Comparison of ENCODE assay signal across 17 cellular contexts in the genomic region with DNA sequence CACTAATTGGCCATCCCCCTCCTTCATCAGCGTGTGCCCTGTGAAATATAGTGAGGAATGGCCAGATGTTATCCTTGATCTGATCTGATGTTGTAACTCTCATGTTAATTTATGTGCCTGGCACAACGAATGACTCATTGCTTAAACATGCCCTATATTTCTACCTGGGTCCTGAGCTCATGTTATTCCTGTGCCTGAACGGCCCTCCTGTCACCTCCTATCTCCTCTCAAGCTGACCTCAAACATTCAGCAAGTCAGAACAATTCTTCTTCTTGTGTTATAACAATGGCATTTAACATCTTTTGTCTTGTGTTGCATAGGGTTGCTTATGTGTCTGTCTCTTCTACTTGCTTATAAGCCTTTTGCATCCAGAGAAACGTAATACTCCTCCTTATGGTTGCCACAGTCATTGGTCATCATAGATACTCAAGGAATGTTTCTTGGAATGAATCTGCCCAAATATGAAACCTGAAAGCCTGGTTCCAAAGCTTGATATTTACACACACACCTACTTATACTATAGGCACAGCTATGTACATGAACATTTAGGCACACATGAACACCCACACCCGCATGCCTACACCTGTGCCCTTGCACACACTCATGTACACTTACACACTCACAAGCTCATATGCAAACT.
A peak's percentile ranks its signal among the peaks of the same experiment; 100 is the strongest.
DNase-seq lines count a peak whose midpoint lies in the region; ATAC-seq, FAIRE-seq and TF ChIP-seq lines count a peak whose summit lies in the region.
"Had no signal": no experiment of that assay in that cellular context is flagged by ENCODE, and none has a peak within 500 bp of the region (broad histone marks: within the 10 kb centered on the region; RNA-seq: fewer than 3 reads in every experiment).

No MANE protein-coding gene starts in this region.

- DNase-seq in DMS 273 treated with DMSO at 0.1 percent for 48 hours (lab: John Stamatoyannopoulos, UW) = peak; percentile 29
- DNase-seq in LoVo (ENCODE audit: low spot score) = peak; percentile 74
- no peak for DNase-seq in endothelial cell of umbilical vein (ENCODE audit: low read depth, low spot score)
- DNase-seq in nephron progenitor cell = no peak
- no peak for DNase-seq in testis
- DNase-seq in activated naive CD4-positive, alpha-beta T cell treated with anti-CD3 and anti-CD28 coated beads, Interleukin-2, amount 50 U/mL, for 72 hours (ENCODE audit: low spot score in 2 of 2) = no peak
- no peak for DNase-seq in A673 (ENCODE audit: low spot score)
- DNase-seq: activated naive CD4-positive, alpha-beta T cell treated with Interleukin-2 at 50 U/mL for 16 hours; AML-193; body of pancreas; naive B cell; NCI-H1092 treated with DMSO at 0.1 percent for 48 hours; NCI-H82; psoas muscle; stimulated activated naive CD8-positive, alpha-beta T cell treated with anti-CD3 and anti-CD28 coated beads, Interleukin-15, amount 100 ng/mL, for 72 hours had no signal

- ATAC-seq in activated naive CD4-positive, alpha-beta T cell treated with anti-CD3 and anti-CD28 coated beads, Interleukin-2, amount 50 U/mL, for 72 hours = no peak
- no peak for ATAC-seq in GM18870 (IDR thresholded peaks at IDR 0.05; ENCODE audit: unreplicated experiment)
- ATAC-seq: body of pancreas; psoas muscle; stimulated activated naive CD8-positive, alpha-beta T cell treated with anti-CD3 and anti-CD28 coated beads, Interleukin-15, amount 100 ng/mL, for 72 hours had no signal

- CTCF ChIA-PET in endothelial cell of umbilical vein (lab: Charles Lee) = interaction anchor here (1.4 kb wide), 1 partner anchor 15 kb away, joined by 4 read pairs; no protein-coding TSS in a partner anchor
- CTCF ChIA-PET in A673 (lab: Charles Lee) = no interaction called here

- H3K4me3 ChIP-seq in endothelial cell of umbilical vein (replicated peaks in 1 of 3; ENCODE audit: insufficient read depth in 1 of 3, low read depth in 1 of 3, low read length in 3 of 3) (no peak overlapping the region), testis (no peak overlapping the region), A673 (ENCODE audit: low read depth, low read length, poor library complexity, severe bottlenecking) (no peak overlapping the region)
- H3K4me3 ChIP-seq: body of pancreas, psoas muscle, vagina had no signal

- peaks cover 3 to 11% of the 10 kb centered on the region in 2 experiments for H3K27me3 ChIP-seq in endothelial cell of umbilical vein (ENCODE audit: control insufficient read depth in 2 of 2, insufficient read depth in 2 of 2, low read length in 2 of 2)
- H3K27me3 ChIP-seq in testis = no peaks in the 10 kb centered on the region
- H3K27me3 ChIP-seq in A673 (replicated peaks; ENCODE audit: insufficient read depth, low read depth, low read length, poor library complexity) = no peaks in the 10 kb centered on the region
- H3K27me3 ChIP-seq: body of pancreas, vagina had no signal

- FAIRE-seq in endothelial cell of umbilical vein (lab: Jason Lieb, UNC) = no peak

- no peaks in the 10 kb centered on the region for H4K20me1 ChIP-seq in endothelial cell of umbilical vein (replicated peaks; ENCODE audit: control insufficient read depth, extremely low read depth, insufficient read depth, low read length)

- H3K9me3 Mint-ChIP-seq in nephron progenitor cell = peaks cover 3% of the 10 kb centered on the region
- no peaks in the 10 kb centered on the region for H3K9me3 Mint-ChIP-seq in activated naive CD4-positive, alpha-beta T cell treated with anti-CD3 and anti-CD28 coated beads, Interleukin-2, amount 50 U/mL, for 72 hours
- H3K9me3 Mint-ChIP-seq: naive B cell; stimulated activated naive CD8-positive, alpha-beta T cell treated with anti-CD3 and anti-CD28 coated beads, Interleukin-15, amount 100 ng/mL, for 72 hours had no signal

- peaks cover 23% of the 10 kb centered on the region for H3K4me1 Mint-ChIP-seq in nephron progenitor cell
- H3K4me1 Mint-ChIP-seq: naive B cell had no signal

- no peak for TF ChIP-seq CTCF in endothelial cell of umbilical vein (IDR thresholded peaks at IDR 0.05; ENCODE audit: extremely low read depth in 1 of 2, insufficient read depth in 1 of 2, low read depth in 1 of 2, low read length in 2 of 2)
- no peak for TF ChIP-seq CTCF in nephron progenitor cell (IDR thresholded peaks at IDR 0.05)
- TF ChIP-seq CTCF in testis (IDR thresholded peaks at IDR 0.05) = no peak
- TF ChIP-seq CTCF in A673 (conservative IDR thresholded peaks at IDR 0.05; ENCODE audit: low read depth, low read length) = no peak

- 65 to 74% methylated on average over 5 of the region's 5 CpGs for WGBS in testis, 2 donors

- POLR2A ChIA-PET in endothelial cell of umbilical vein (lab: Charles Lee) = interaction anchor here (0.5 kb wide), 1 partner anchor 14 kb away, joined by 3 read pairs; no protein-coding TSS in a partner anchor
- POLR2A ChIA-PET in A673 (lab: Charles Lee; ENCODE audit: low non-redundant PET) = no interaction called here

- H3K36me3 ChIP-seq in endothelial cell of umbilical vein (ENCODE audit: control insufficient read depth in 2 of 2, extremely low read depth in 1 of 2, insufficient read depth in 2 of 2, low read length in 2 of 2) (no peaks in the 10 kb centered on the region), testis (ENCODE audit: low read depth, missing control alignments) (no peaks in the 10 kb centered on the region), A673 (ENCODE audit: insufficient read depth, low read length, poor library complexity, severe bottlenecking) (no peaks in the 10 kb centered on the region)
- H3K36me3 ChIP-seq: vagina had no signal

- no peaks in the 10 kb centered on the region for H3K36me3 Mint-ChIP-seq in nephron progenitor cell (ENCODE audit: low read depth)
- H3K36me3 Mint-ChIP-seq in activated naive CD4-positive, alpha-beta T cell treated with anti-CD3 and anti-CD28 coated beads, Interleukin-2, amount 50 U/mL, for 72 hours = no peaks in the 10 kb centered on the region
- H3K36me3 Mint-ChIP-seq: naive B cell had no signal

- no peaks in the 10 kb centered on the region for H3K4me1 ChIP-seq in endothelial cell of umbilical vein (ENCODE audit: control insufficient read depth, extremely low read depth, insufficient read depth, low read length)
- no peaks in the 10 kb centered on the region for H3K4me1 ChIP-seq in testis
- no peaks in the 10 kb centered on the region for H3K4me1 ChIP-seq in A673 (ENCODE audit: insufficient read depth, low read length, poor library complexity, severe bottlenecking)
- H3K4me1 ChIP-seq: body of pancreas, psoas muscle, vagina had no signal

- H2AFZ ChIP-seq in endothelial cell of umbilical vein (ENCODE audit: low read depth, low read length) = no peak overlapping the region

- H3K9ac ChIP-seq in endothelial cell of umbilical vein (replicated peaks; ENCODE audit: extremely low read depth, insufficient read depth, low read length) = no peak overlapping the region

- BruUV-seq in endothelial cell of umbilical vein (replicated peaks; lab: Mats Ljungman, UMichigan) (no TSS peak), A673 (replicated peaks; lab: Mats Ljungman, UMichigan) (no TSS peak)

- H3K79me2 ChIP-seq in endothelial cell of umbilical vein (ENCODE audit: control insufficient read depth, insufficient read depth, low read length) = no peaks in the 10 kb centered on the region

- H3K4me3 Mint-ChIP-seq in nephron progenitor cell = no peak overlapping the region
- H3K4me3 Mint-ChIP-seq: naive B cell; stimulated activated naive CD8-positive, alpha-beta T cell treated with anti-CD3 and anti-CD28 coated beads, Interleukin-15, amount 100 ng/mL, for 72 hours had no signal

- H3K9me3 ChIP-seq in endothelial cell of umbilical vein (replicated peaks; ENCODE audit: control insufficient read depth, insufficient read depth, low read length) = no peaks in the 10 kb centered on the region
- no peaks in the 10 kb centered on the region for H3K9me3 ChIP-seq in testis
- no peaks in the 10 kb centered on the region for H3K9me3 ChIP-seq in A673 (ENCODE audit: low read depth, low read length, poor library complexity, severe bottlenecking)
- H3K9me3 ChIP-seq: body of pancreas, psoas muscle, vagina had no signal

- peaks cover 3% of the 10 kb centered on the region for H3K27me3 Mint-ChIP-seq in nephron progenitor cell (ENCODE audit: low read depth, poor library complexity)

- TF ChIP-seq POLR2A in endothelial cell of umbilical vein (IDR thresholded peaks at IDR 0.05; ENCODE audit: low read depth, low read length) (no peak), testis (IDR thresholded peaks at IDR 0.05) (no peak)

- H3K4me2 ChIP-seq in endothelial cell of umbilical vein (ENCODE audit: insufficient read depth, low read length) = no peak overlapping the region

- dilution Hi-C loops in endothelial cell of umbilical vein (cut with MboI; ENCODE audit: extremely low pct_ligation_motif_present, low sequenced_read_pairs) = no loop called here

- H3K9me1 ChIP-seq in endothelial cell of umbilical vein (replicated peaks; ENCODE audit: control insufficient read depth, extremely low read depth, insufficient read depth, low read length) = no peaks in the 10 kb centered on the region

- intact Hi-C loops in endothelial cell of umbilical vein (cut with micrococcal nuclease) = no loop called here
- intact Hi-C loops in testis (cut with DNase I; ENCODE audit: low total_unique reads) = no loop called here
- intact Hi-C loops in A673 (cut with micrococcal nuclease; ENCODE audit: unreplicated experiment) = loop anchor here (5.0 kb wide), 1 partner anchor 322 kb away; no protein-coding TSS in a partner anchor

- H3K27ac Mint-ChIP-seq in nephron progenitor cell = peak overlapping the region; percentile 0
- no peak overlapping the region for H3K27ac Mint-ChIP-seq in activated naive CD4-positive, alpha-beta T cell treated with anti-CD3 and anti-CD28 coated beads, Interleukin-2, amount 50 U/mL, for 72 hours
- H3K27ac Mint-ChIP-seq: naive B cell; stimulated activated naive CD8-positive, alpha-beta T cell treated with anti-CD3 and anti-CD28 coated beads, Interleukin-15, amount 100 ng/mL, for 72 hours had no signal

- no peak overlapping the region for H3K27ac ChIP-seq in endothelial cell of umbilical vein (ENCODE audit: insufficient read depth, low read depth, low read length)
- H3K27ac ChIP-seq in testis = no peak overlapping the region
- H3K27ac ChIP-seq in A673 (ENCODE audit: low read depth, low read length, poor library complexity, severe bottlenecking) = no peak overlapping the region
- H3K27ac ChIP-seq: body of pancreas, psoas muscle, vagina had no signal

TF ChIP-seq in endothelial cell of umbilical vein, 7 proteins besides CTCF, POLR2A, EP300 and RAD21:
- peak; percentile 18 for TF ChIP-seq GATA2 (IDR thresholded peaks at IDR 0.05; ENCODE audit: insufficient read depth, insufficient read length, low read depth, low read length)
- TF ChIP-seq POLR2AphosphoS5 (IDR thresholded peaks at IDR 0.05; ENCODE audit: insufficient read depth, low read depth, low read length) = no peak
- TF ChIP-seq, protein P1, sequence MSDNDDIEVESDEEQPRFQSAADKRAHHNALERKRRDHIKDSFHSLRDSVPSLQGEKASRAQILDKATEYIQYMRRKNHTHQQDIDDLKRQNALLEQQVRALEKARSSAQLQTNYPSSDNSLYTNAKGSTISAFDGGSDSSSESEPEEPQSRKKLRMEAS (IDR thresholded peaks at IDR 0.05; ENCODE audit: insufficient read depth, insufficient read length) = no peak
- no peak for TF ChIP-seq FOS (IDR thresholded peaks at IDR 0.05; ENCODE audit: borderline replicate concordance, insufficient read depth, low read length)

Comparison
In these comparisons a context has a peak if more than half of its experiments do, and no peak if none do; other contexts are left out.
1. DNase-seq: peak in DMS 273 treated with DMSO at 0.1 percent for 48 hours (single experiment) and LoVo (single experiment); none in endothelial cell of umbilical vein (single experiment), nephron progenitor cell (single experiment), testis (single experiment), activated naive CD4-positive, alpha-beta T cell treated with anti-CD3 and anti-CD28 coated beads, Interleukin-2, amount 50 U/mL, for 72 hours (0 of 2) and A673 (single experiment).